Comparison of ENCODE assay signal across 30 cellular contexts in the genomic region with DNA sequence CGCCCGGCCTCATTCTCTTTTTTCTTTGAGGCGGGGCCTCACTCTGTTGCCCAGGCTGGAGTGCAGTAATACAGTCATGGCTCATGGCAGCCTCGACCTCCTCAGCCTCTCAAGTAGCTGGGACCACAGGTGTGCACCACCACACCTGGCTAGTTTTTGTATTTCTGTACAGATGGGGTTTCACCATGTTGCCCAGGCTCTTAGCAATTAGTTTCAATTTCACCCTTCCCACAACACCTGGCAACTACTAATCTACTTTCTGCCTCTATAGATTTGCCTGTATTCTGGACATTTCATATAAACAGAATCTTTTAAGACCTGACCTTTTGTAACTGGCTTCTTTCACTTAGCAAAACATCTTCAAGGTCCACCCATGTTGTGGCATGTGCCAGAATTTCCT.
"Had no signal": no experiment of that assay in that cellular context is flagged by ENCODE, and none has a peak within 500 bp of the region (broad histone marks: within the 10 kb centered on the region; RNA-seq: fewer than 3 reads in every experiment).

No MANE protein-coding gene starts in this region.

- FAIRE-seq: colon had no signal

- H3K9me3 ChIP-seq: adrenal gland, body of pancreas, esophagus muscularis mucosa, gastrocnemius medialis, heart left ventricle had no signal

- H3K36me3 ChIP-seq: adrenal gland, esophagus muscularis mucosa, gastrocnemius medialis, heart left ventricle had no signal

- H3K27me3 ChIP-seq: adrenal gland, body of pancreas, esophagus muscularis mucosa, foreskin keratinocyte, heart left ventricle had no signal

- H3K27ac ChIP-seq: adrenal gland, body of pancreas, esophagus muscularis mucosa, foreskin keratinocyte, gastrocnemius medialis, heart left ventricle had no signal

- DNase-seq: activated CD4-positive, alpha-beta memory T cell treated with anti-CD3 and anti-CD28 coated beads for 36 hours; activated CD4-positive, alpha-beta T cell treated with anti-CD3 and anti-CD28 coated beads for 36 hours; activated CD4-positive, alpha-beta T cell treated with anti-CD3 and anti-CD28 coated beads, Interleukin-2, amount 10 ng/mL, durations not matched to agents 24 days and 14 days; activated CD4-positive, CD25-positive, alpha-beta regulatory T cell; activated CD4-positive, CD25-positive, alpha-beta regulatory T cell treated with anti-CD3 and anti-CD28 coated beads, Interleukin-2, amount 50 U/mL, for 72 hours; activated CD8-positive, alpha-beta memory T cell treated with anti-CD3 and anti-CD28 coated beads, Interleukin-2, amount 10 ng/mL, durations not matched to agents 7 days and 5 days; activated CD8-positive, alpha-beta memory T cell treated with anti-CD3 and anti-CD28 coated beads, Interleukin-2, amount 50 U/mL, for 4 hours; activated CD8-positive, alpha-beta T cell treated with anti-CD3 and anti-CD28 coated beads, Interleukin-2, amount 10 ng/mL, durations not matched to agents 7 days and 5 days; activated effector memory CD4-positive, alpha-beta T cell treated with anti-CD3 and anti-CD28 coated beads, Interleukin-2, amount 50 U/mL, for 16 hours; activated naive CD4-positive, alpha-beta T cell treated with anti-CD3 and anti-CD28 coated beads for 36 hours; activated naive CD8-positive, alpha-beta T cell treated with anti-CD3 and anti-CD28 coated beads for 36 hours; activated naive CD8-positive, alpha-beta T cell treated with anti-CD3 and anti-CD28 coated beads, Interleukin-2, amount 50 U/mL, for 24 hours; activated T-cell treated with anti-CD3 and anti-CD28 coated beads, Interleukin-2, amount 50 U/mL, for 1 hour; activated T-cell treated with anti-CD3 and anti-CD28 coated beads, Interleukin-2, amount 50 U/mL, for 48 hours; adrenal gland; amygdala; body of pancreas; caudate nucleus; cortex of kidney; dermis blood vessel endothelial cell; effector CD4-positive, alpha-beta T cell; effector memory CD8-positive, alpha-beta T cell; erythroblast; foreskin keratinocyte; gastrocnemius medialis; glutamatergic neuron; heart left ventricle; T1000 had no signal

- H3K4me1 ChIP-seq: adrenal gland, body of pancreas, gastrocnemius medialis, heart left ventricle had no signal

- H3K4me3 ChIP-seq: adrenal gland, body of pancreas, esophagus muscularis mucosa, gastrocnemius medialis, heart left ventricle had no signal

- ATAC-seq: activated CD4-positive, alpha-beta T cell treated with anti-CD3 and anti-CD28 coated beads for 36 hours; activated CD8-positive, alpha-beta memory T cell treated with anti-CD3 and anti-CD28 coated beads, Interleukin-2, amount 10 ng/mL, durations not matched to agents 7 days and 5 days; activated CD8-positive, alpha-beta T cell treated with anti-CD3 and anti-CD28 coated beads, Interleukin-2, amount 10 ng/mL, durations not matched to agents 7 days and 5 days; activated naive CD8-positive, alpha-beta T cell treated with anti-CD3 and anti-CD28 coated beads, Interleukin-2, amount 50 U/mL, for 24 hours; body of pancreas; effector memory CD8-positive, alpha-beta T cell; foreskin keratinocyte; gastrocnemius medialis; heart left ventricle had no signal
